ENCODE assay signal across 19 cellular contexts in genomic region chr11:113618360-113618759, GRCh38.
A peak's percentile ranks its signal among the peaks of the same experiment; 100 is the strongest.
DNase-seq lines count a peak whose midpoint lies in the region; ATAC-seq, FAIRE-seq and TF ChIP-seq lines count a peak whose summit lies in the region.
"Had no signal": no experiment of that assay in that cellular context is flagged by ENCODE, and none has a peak within 500 bp of the region (broad histone marks: within the 10 kb centered on the region; RNA-seq: fewer than 3 reads in every experiment).

No MANE protein-coding gene starts in this region.

- intact Hi-C loops in CD8-positive, alpha-beta T cell (cut with DNase I, micrococcal nuclease): no loop called here

- H3K27ac ChIP-seq in thoracic aorta: peak overlapping the region; percentile 83 to 90
- no peak overlapping the region for H3K27ac ChIP-seq in CD8-positive, alpha-beta T cell (ENCODE audit: low read depth, low read length)
- H3K27ac ChIP-seq: adrenal gland had no signal

- peaks cover 8% of the 10 kb centered on the region for H3K27me3 Mint-ChIP-seq in CD8-positive, alpha-beta T cell (ENCODE audit: low read depth)

- no peak overlapping the region for H3K27ac Mint-ChIP-seq in CD8-positive, alpha-beta T cell
- H3K27ac Mint-ChIP-seq: activated T-cell treated with anti-CD3 and anti-CD28 coated beads, Interleukin-2, amount 50 U/mL, for 72 hours; CD4-positive, alpha-beta memory T cell had no signal

- no peak for TF ChIP-seq POLR2A in H54 (IDR thresholded peaks at IDR 0.05; ENCODE audit: low read depth, low read length)

- TF ChIP-seq CTCF in fibroblast of pulmonary artery (IDR thresholded peaks at IDR 0.05; ENCODE audit: low read length, missing control alignments) (no peak), thoracic aorta (IDR thresholded peaks at IDR 0.05) (no peak), BE2C (IDR thresholded peaks at IDR 0.05; ENCODE audit: low read depth, low read length) (no peak)
- no peak for TF ChIP-seq CTCF in CD8-positive, alpha-beta T cell (IDR thresholded peaks at IDR 0.05)

- no peak overlapping the region for H3K4me3 ChIP-seq in fibroblast of pulmonary artery (replicated peaks; ENCODE audit: low read depth, low read length)
- no peak overlapping the region for H3K4me3 ChIP-seq in thoracic aorta
- no peak overlapping the region for H3K4me3 ChIP-seq in BE2C (ENCODE audit: low read depth, low read length)
- no peak overlapping the region for H3K4me3 ChIP-seq in CD8-positive, alpha-beta T cell (ENCODE audit: low read depth, low read length)
- H3K4me3 ChIP-seq: adrenal gland, transverse colon had no signal

- H3K9me3 ChIP-seq in thoracic aorta (no peaks in the 10 kb centered on the region), BE2C (no peaks in the 10 kb centered on the region)
- H3K9me3 ChIP-seq in CD8-positive, alpha-beta T cell (ENCODE audit: low read length): no peaks in the 10 kb centered on the region
- H3K9me3 ChIP-seq: adrenal gland, transverse colon had no signal

- ATAC-seq in thoracic aorta (ENCODE audit: insufficient number of reproducible peaks, low FRiP score, low read depth): peak; percentile 70
- no peak for ATAC-seq in HG02884 (IDR thresholded peaks at IDR 0.05; ENCODE audit: unreplicated experiment)
- no peak for ATAC-seq in CD8-positive, alpha-beta T cell

- FAIRE-seq in H54 (lab: Jason Lieb, UNC): peak; percentile 87
- FAIRE-seq: islet of Langerhans had no signal

- POLR2A ChIA-PET in CD8-positive, alpha-beta T cell (lab: Charles Lee): no interaction called here

- H3K4me1 ChIP-seq in thoracic aorta (ENCODE audit: control insufficient read depth in 1 of 2, low read depth in 2 of 2): peaks cover 15 to 45% of the 10 kb centered on the region in 2 donors
- H3K4me1 ChIP-seq in BE2C: peaks cover 12% of the 10 kb centered on the region
- no peaks in the 10 kb centered on the region for H3K4me1 ChIP-seq in CD8-positive, alpha-beta T cell (ENCODE audit: insufficient read depth, low read length)
- H3K4me1 ChIP-seq: adrenal gland had no signal

- H3K36me3 ChIP-seq in thoracic aorta: no peaks in the 10 kb centered on the region
- no peaks in the 10 kb centered on the region for H3K36me3 ChIP-seq in BE2C
- no peaks in the 10 kb centered on the region for H3K36me3 ChIP-seq in CD8-positive, alpha-beta T cell (ENCODE audit: insufficient read depth, low read length)
- H3K36me3 ChIP-seq: adrenal gland, transverse colon had no signal

- no peaks in the 10 kb centered on the region for H3K36me3 Mint-ChIP-seq in CD8-positive, alpha-beta T cell
- H3K36me3 Mint-ChIP-seq: CD4-positive, alpha-beta memory T cell had no signal

- CTCF ChIA-PET in CD8-positive, alpha-beta T cell (lab: Charles Lee): no interaction called here

- H3K27me3 ChIP-seq in thoracic aorta (replicated peaks; ENCODE audit: insufficient read depth): no peaks in the 10 kb centered on the region
- no peaks in the 10 kb centered on the region for H3K27me3 ChIP-seq in BE2C
- no peaks in the 10 kb centered on the region for H3K27me3 ChIP-seq in CD8-positive, alpha-beta T cell (ENCODE audit: insufficient read depth, low read length)
- H3K27me3 ChIP-seq: adrenal gland, transverse colon had no signal

- no peaks in the 10 kb centered on the region for H3K4me1 Mint-ChIP-seq in CD8-positive, alpha-beta T cell (ENCODE audit: low read depth)
- H3K4me1 Mint-ChIP-seq: CD4-positive, alpha-beta memory T cell had no signal

- H3K4me3 Mint-ChIP-seq in CD8-positive, alpha-beta T cell: no peak overlapping the region
- H3K4me3 Mint-ChIP-seq: activated T-cell treated with anti-CD3 and anti-CD28 coated beads, Interleukin-2, amount 50 U/mL, for 72 hours; CD4-positive, alpha-beta memory T cell had no signal

- DNase-seq in H54 (ENCODE audit: insufficient read length, low spot score) (peak; percentile 13), amniotic epithelial cell (ENCODE audit: low read depth) (peak; percentile 41), fibroblast of pulmonary artery (ENCODE audit: low read depth) (peak; percentile 39), thoracic aorta (ENCODE audit: low spot score) (no peak), BE2C (no peak)
- DNase-seq in stimulated activated CD4-positive, alpha-beta T cell treated with anti-CD3 and anti-CD28 coated beads, Interleukin-4, amount 100 ng/mL, for 24 hours: no peak
- DNase-seq in CD8-positive, alpha-beta T cell: no peak
- DNase-seq: activated CD4-positive, alpha-beta T cell treated with anti-CD3 and anti-CD28 coated beads, Interleukin-2, amount 50 U/mL, for 4 hours; activated T-cell treated with anti-CD3 and anti-CD28 coated beads, Interleukin-2, amount 50 U/mL, for 72 hours; adrenal gland; CD4-positive, alpha-beta memory T cell; KBM-7; NCI-H1436 treated with DMSO at 0.1 percent for 48 hours; NCI-H748 treated with DMSO at 0.1 percent for 48 hours; occipital lobe; SHP77; transverse colon had no signal

- peaks cover 4% of the 10 kb centered on the region for H3K9me3 Mint-ChIP-seq in CD8-positive, alpha-beta T cell

Comparison
In these comparisons a context has a peak if more than half of its experiments do, and no peak if none do; other contexts are left out.
1. DNase-seq: peak in H54 (single experiment), amniotic epithelial cell (single experiment) and fibroblast of pulmonary artery (single experiment); none in thoracic aorta (single experiment), BE2C (single experiment), stimulated activated CD4-positive, alpha-beta T cell treated with anti-CD3 and anti-CD28 coated beads, Interleukin-4, amount 100 ng/mL, for 24 hours (single experiment) and CD8-positive, alpha-beta T cell (0 of 7).